Comparison of ENCODE assay signal across 11 cellular contexts in genomic region chr11:3971756-3972404, GRCh38.
DNase-seq lines count a peak whose midpoint lies in the region; ATAC-seq and TF ChIP-seq lines count a peak whose summit lies in the region.
"Had no signal": no experiment of that assay in that cellular context is flagged by ENCODE, and none has a peak within 500 bp of the region (broad histone marks: within the 10 kb centered on the region; RNA-seq: fewer than 3 reads in every experiment).

No MANE protein-coding gene starts in this region.

- H4K91ac ChIP-seq in trophoblast cell (ENCODE audit: low read depth, low read length) = no peak overlapping the region

- 94 to 100% methylated on average over 2 of the region's 2 CpGs for WGBS in GM23248 (ENCODE audit: low coverage in 1 of 2, low lambda C conversion rate in 2 of 2, missing lambda C conversion rate in 2 of 2), 2 experiments
- no CpG with 5 or more reads among the region's 2 CpGs for WGBS in trophoblast cell (ENCODE audit: extremely low coverage, insufficient coverage, insufficient read length)

- no peak overlapping the region for H2BK12ac ChIP-seq in trophoblast cell (ENCODE audit: low read length)

- H4K20me1 ChIP-seq in GM23248 (ENCODE audit: insufficient read depth) = no peaks in the 10 kb centered on the region

- H3K4me3 ChIP-seq in AG10803 (ENCODE audit: low read length) (no peak overlapping the region), GM23248 (no peak overlapping the region), foreskin fibroblast (ENCODE audit: low read depth in 1 of 2, low read length in 2 of 2) (no peak overlapping the region), trophoblast cell (ENCODE audit: low read depth, low read length) (no peak overlapping the region)
- H3K4me3 ChIP-seq: right lobe of liver, vagina had no signal

- DNase-seq in AG10803 (ENCODE audit: low read depth) (peak; percentile 58), GM23248 (peak; percentile 60), foreskin fibroblast (peak in 1 of 2 donors; percentile 36), trophoblast cell (no peak)
- no peak for DNase-seq in activated T-helper 2 cell treated with anti-CD3 and anti-CD28 coated beads, Interferon-gamma antibody, Interleukin-2, Interleukin-4, amounts not matched to agents 10 μg/mL and 5 μg/mL and 100 μg/mL, durations not matched to agents 14 hours and 24 hours and 36 hours (ENCODE audit: low spot score)
- DNase-seq: right lobe of liver had no signal

- no peak overlapping the region for H3K9ac ChIP-seq in GM23248
- H3K9ac ChIP-seq in trophoblast cell (ENCODE audit: low read length) = no peak overlapping the region

- H3K4me2 ChIP-seq in GM23248 (ENCODE audit: unreplicated experiment) = no peak overlapping the region
- no peak overlapping the region for H3K4me2 ChIP-seq in trophoblast cell (ENCODE audit: low read length)

- H3K36me3 Mint-ChIP-seq in activated T-helper 2 cell treated with anti-CD3 and anti-CD28 coated beads, Interferon-gamma antibody, Interleukin-2, Interleukin-4, amounts not matched to agents 10 μg/mL and 5 μg/mL and 100 μg/mL, durations not matched to agents 14 hours and 24 hours and 36 hours (ENCODE audit: low read depth) = peaks cover 46% of the 10 kb centered on the region

- H3K79me2 ChIP-seq in GM23248 (ENCODE audit: insufficient read depth) (no peaks in the 10 kb centered on the region), trophoblast cell (ENCODE audit: control insufficient read depth, insufficient read depth, low read length, poor library complexity) (no peaks in the 10 kb centered on the region)

- ATAC-seq in GM21717 (IDR thresholded peaks at IDR 0.05; ENCODE audit: unreplicated experiment) = no peak
- ATAC-seq in GM18907 (IDR thresholded peaks at IDR 0.05; ENCODE audit: unreplicated experiment) = no peak
- ATAC-seq in GM19035 (IDR thresholded peaks at IDR 0.05; ENCODE audit: unreplicated experiment) = no peak
- ATAC-seq: right lobe of liver had no signal

- H2BK120ac ChIP-seq in trophoblast cell (ENCODE audit: insufficient read depth, low read length, poor library complexity) = no peak overlapping the region

- H3K9me3 Mint-ChIP-seq in activated T-helper 2 cell treated with anti-CD3 and anti-CD28 coated beads, Interferon-gamma antibody, Interleukin-2, Interleukin-4, amounts not matched to agents 10 μg/mL and 5 μg/mL and 100 μg/mL, durations not matched to agents 14 hours and 24 hours and 36 hours = no peaks in the 10 kb centered on the region

- H3K9me3 ChIP-seq in GM23248 (ENCODE audit: low read depth) = no peaks in the 10 kb centered on the region
- H3K9me3 ChIP-seq in trophoblast cell (ENCODE audit: insufficient read depth, low read depth, low read length) = no peaks in the 10 kb centered on the region
- H3K9me3 ChIP-seq: right lobe of liver, vagina had no signal

- no peak overlapping the region for H2AK5ac ChIP-seq in trophoblast cell (ENCODE audit: low read length)

- H3K27ac Mint-ChIP-seq in activated T-helper 2 cell treated with anti-CD3 and anti-CD28 coated beads, Interferon-gamma antibody, Interleukin-2, Interleukin-4, amounts not matched to agents 10 μg/mL and 5 μg/mL and 100 μg/mL, durations not matched to agents 14 hours and 24 hours and 36 hours = peak overlapping the region; percentile 28

- H3K27ac ChIP-seq in GM23248 = no peak overlapping the region
- no peak overlapping the region for H3K27ac ChIP-seq in trophoblast cell (ENCODE audit: low read depth, low read length)
- H3K27ac ChIP-seq: right lobe of liver, vagina, VCaP had no signal

- H3K23ac ChIP-seq in trophoblast cell (ENCODE audit: low read length) = no peak overlapping the region

- intact Hi-C loops in activated T-helper 2 cell treated with anti-CD3 and anti-CD28 coated beads, Interferon-gamma antibody, Interleukin-2, Interleukin-4, amounts not matched to agents 10 μg/mL and 5 μg/mL and 100 μg/mL, durations not matched to agents 14 hours and 24 hours and 36 hours (cut with micrococcal nuclease) = no loop called here

- H3K4me1 Mint-ChIP-seq in activated T-helper 2 cell treated with anti-CD3 and anti-CD28 coated beads, Interferon-gamma antibody, Interleukin-2, Interleukin-4, amounts not matched to agents 10 μg/mL and 5 μg/mL and 100 μg/mL, durations not matched to agents 14 hours and 24 hours and 36 hours (ENCODE audit: low read depth) = peaks cover 45% of the 10 kb centered on the region

- no peak overlapping the region for H3K4me3 Mint-ChIP-seq in activated T-helper 2 cell treated with anti-CD3 and anti-CD28 coated beads, Interferon-gamma antibody, Interleukin-2, Interleukin-4, amounts not matched to agents 10 μg/mL and 5 μg/mL and 100 μg/mL, durations not matched to agents 14 hours and 24 hours and 36 hours (ENCODE audit: low read depth)

- H4K12ac ChIP-seq in trophoblast cell (ENCODE audit: low read depth, low read length) = no peak overlapping the region

- in situ Hi-C loops in GM23248 (cut with MboI) = no loop called here

- H4K8ac ChIP-seq in trophoblast cell (ENCODE audit: low read depth, low read length) = no peak overlapping the region

- H3K18ac ChIP-seq in trophoblast cell (ENCODE audit: low read length) = no peak overlapping the region

- H3F3A ChIP-seq in GM23248 (ENCODE audit: insufficient read depth) = 0 out of 2 replicates have a peak, but pooled peaks cover 10% of the 10 kb centered on the region

- no peaks in the 10 kb centered on the region for H3K27me3 Mint-ChIP-seq in activated T-helper 2 cell treated with anti-CD3 and anti-CD28 coated beads, Interferon-gamma antibody, Interleukin-2, Interleukin-4, amounts not matched to agents 10 μg/mL and 5 μg/mL and 100 μg/mL, durations not matched to agents 14 hours and 24 hours and 36 hours (ENCODE audit: low read depth)

- no peak overlapping the region for H3K14ac ChIP-seq in trophoblast cell (ENCODE audit: low read length)

- TF ChIP-seq CTCF in AG10803 (conservative IDR thresholded peaks at IDR 0.05; ENCODE audit: low read length) = peak; percentile 38; the same call in 1 of the 2 replicates
- TF ChIP-seq CTCF in foreskin fibroblast (IDR thresholded peaks at IDR 0.05; ENCODE audit: low read depth, low read length) = peak; percentile 13

- H2BK5ac ChIP-seq in trophoblast cell (ENCODE audit: low read depth, low read length, poor library complexity) = no peak overlapping the region

- H2AFZ ChIP-seq in GM23248 = no peak overlapping the region
- H2AFZ ChIP-seq in trophoblast cell (ENCODE audit: insufficient read depth, low read length, poor library complexity) = no peak overlapping the region

- no peak overlapping the region for H3K4ac ChIP-seq in trophoblast cell (ENCODE audit: low read depth, low read length)

- H3K79me1 ChIP-seq in trophoblast cell (ENCODE audit: low read length) = no peaks in the 10 kb centered on the region

- peaks cover 3% of the 10 kb centered on the region; the same call in 1 of the 2 replicates for H3K9me2 ChIP-seq in GM23248 (ENCODE audit: insufficient read depth)

- no peaks in the 10 kb centered on the region for H3K27me3 ChIP-seq in GM23248 (replicated peaks; ENCODE audit: insufficient read depth)
- H3K27me3 ChIP-seq in trophoblast cell (ENCODE audit: insufficient read depth, low read length) = no peaks in the 10 kb centered on the region
- H3K27me3 ChIP-seq: right lobe of liver, vagina had no signal

- H3K4me1 ChIP-seq in GM23248 (ENCODE audit: insufficient read depth) = no peaks in the 10 kb centered on the region
- peaks cover 0 to 3% of the 10 kb centered on the region in 2 experiments for H3K4me1 ChIP-seq in trophoblast cell (ENCODE audit: control insufficient read depth in 1 of 2, insufficient read depth in 2 of 2, low read length in 2 of 2)
- H3K4me1 ChIP-seq: right lobe of liver had no signal

- H3K36me3 ChIP-seq in GM23248 (ENCODE audit: low read depth) = no peaks in the 10 kb centered on the region
- H3K36me3 ChIP-seq in trophoblast cell (ENCODE audit: control insufficient read depth in 1 of 2, insufficient read depth in 2 of 2, low read length in 2 of 2) = no peaks in the 10 kb centered on the region
- H3K36me3 ChIP-seq: right lobe of liver had no signal

Comparison
In these comparisons a context has a peak if more than half of its experiments do, and no peak if none do; other contexts are left out.
1. DNase-seq: peak in AG10803 (single experiment) and GM23248 (single experiment); none in activated T-helper 2 cell treated with anti-CD3 and anti-CD28 coated beads, Interferon-gamma antibody, Interleukin-2, Interleukin-4, amounts not matched to agents 10 μg/mL and 5 μg/mL and 100 μg/mL, durations not matched to agents 14 hours and 24 hours and 36 hours (single experiment) and trophoblast cell (0 of 2).